17 cellular contexts compared by ENCODE assay signal in genomic region chrX:84876876-84877275, GRCh38.
A peak's percentile ranks its signal among the peaks of the same experiment; 100 is the strongest.
DNase-seq lines count a peak whose midpoint lies in the region; ATAC-seq, FAIRE-seq and TF ChIP-seq lines count a peak whose summit lies in the region.
"Had no signal": no experiment of that assay in that cellular context is flagged by ENCODE, and none has a peak within 500 bp of the region (broad histone marks: within the 10 kb centered on the region; RNA-seq: fewer than 3 reads in every experiment).

No MANE protein-coding gene starts in this region.

- H3K36me3 ChIP-seq in ascending aorta (no peaks in the 10 kb centered on the region), tibial artery (no peaks in the 10 kb centered on the region), kidney (ENCODE audit: control insufficient read depth in 1 of 2, insufficient read depth in 2 of 2, low read length in 2 of 2) (no peaks in the 10 kb centered on the region)
- H3K36me3 ChIP-seq: BLaER1 had no signal

- FAIRE-seq in A549 (lab: Jason Lieb, UNC) (peak; percentile 79), kidney (lab: Jason Lieb, UNC) (no peak)
- FAIRE-seq: H54 had no signal

- POLR2A ChIA-PET in A549 (lab: Yijun Ruan, JAX): no interaction called here

- no peaks in the 10 kb centered on the region for H3K27me3 ChIP-seq in ascending aorta
- H3K27me3 ChIP-seq in tibial artery: no peaks in the 10 kb centered on the region

- TF ChIP-seq EP300 in A549 (IDR thresholded peaks at IDR 0.05): no peak

- H3K4me3 ChIP-seq in A549 (no peak overlapping the region), ascending aorta (no peak overlapping the region), fibroblast of mammary gland (ENCODE audit: control insufficient read depth, low read depth, low read length) (no peak overlapping the region), tibial artery (no peak overlapping the region), kidney (ENCODE audit: low read length in 2 of 2) (no peak overlapping the region)
- H3K4me3 ChIP-seq: BLaER1, GM23338 had no signal

- intact Hi-C loops in ascending aorta (cut with DNase I): loop anchor here (10.0 kb wide), 1 partner anchor 178 kb away; no protein-coding TSS in a partner anchor
- intact Hi-C loops in tibial artery (cut with DNase I; ENCODE audit: low total_unique reads): no loop called here
- intact Hi-C loops in left cardiac atrium (cut with DNase I): no loop called here
- intact Hi-C loops in kidney (cut with DNase I): no loop called here

- TF ChIP-seq POLR2A in A549 (IDR thresholded peaks at IDR 0.05; ENCODE audit: low read length): no peak

- H3K27ac ChIP-seq in A549 (no peak overlapping the region), ascending aorta (peak overlapping the region; percentile 3 to 58), tibial artery (peak overlapping the region; percentile 50 to 61), kidney (ENCODE audit: low read depth in 2 of 2, low read length in 2 of 2) (no peak overlapping the region)
- H3K27ac ChIP-seq: 22Rv1, BLaER1, HL-60 had no signal

- CTCF ChIA-PET in A549 (lab: Yijun Ruan, JAX): no interaction called here

- TF ChIP-seq RAD21 in A549 (conservative IDR thresholded peaks at IDR 0.05 in 1 of 2, IDR thresholded peaks at IDR 0.05 in 1 of 2): no peak

- DNase-seq in A549 (ENCODE audit: low read depth in 1 of 2, low spot score in 1 of 2) (no peak), ascending aorta (ENCODE audit: low spot score in 2 of 2) (no peak), fibroblast of mammary gland (ENCODE audit: low read depth) (peak; percentile 60), tibial artery (no peak), left cardiac atrium (no peak), kidney (no peak), NCI-H1694 treated with DMSO at 0.1 percent for 48 hours (lab: John Stamatoyannopoulos, UW) (no peak)
- DNase-seq: Calu3; CD4-positive, alpha-beta memory T cell; DMS79 treated with DMSO at 0.1 percent for 48 hours; GF-D8; HCEC 1CT had no signal

- H3K4me2 ChIP-seq in A549: no peak overlapping the region
- H3K4me2 ChIP-seq: BLaER1, GM23338 had no signal

- H3K4me1 ChIP-seq in A549 (no peaks in the 10 kb centered on the region), ascending aorta (no peaks in the 10 kb centered on the region), tibial artery (peaks cover 0 to 27% (median 2%) of the 10 kb centered on the region in 4 donors), kidney (ENCODE audit: control insufficient read depth in 1 of 2, insufficient read depth in 1 of 2, low read depth in 1 of 2, low read length in 2 of 2) (no peaks in the 10 kb centered on the region)

- H3K9me3 ChIP-seq in A549: no peaks in the 10 kb centered on the region
- H3K9me3 ChIP-seq in ascending aorta: no peaks in the 10 kb centered on the region
- no peaks in the 10 kb centered on the region for H3K9me3 ChIP-seq in tibial artery
- H3K9me3 ChIP-seq in kidney (ENCODE audit: control insufficient read depth in 1 of 2, low read length in 2 of 2): no peaks in the 10 kb centered on the region
- H3K9me3 ChIP-seq: BLaER1 had no signal

- H3K9ac ChIP-seq in kidney (ENCODE audit: low read length in 2 of 2): no peak overlapping the region
- H3K9ac ChIP-seq: BLaER1 had no signal

- TF ChIP-seq CTCF in A549 (IDR thresholded peaks at IDR 0.05): no peak
- no peak for TF ChIP-seq CTCF in ascending aorta (IDR thresholded peaks at IDR 0.05)
- TF ChIP-seq CTCF in fibroblast of mammary gland (conservative IDR thresholded peaks at IDR 0.05; ENCODE audit: control insufficient read depth, insufficient read depth, low read depth, low read length): no peak
- no peak for TF ChIP-seq CTCF in tibial artery (IDR thresholded peaks at IDR 0.05)
- no peak for TF ChIP-seq CTCF in kidney (IDR thresholded peaks at IDR 0.05; ENCODE audit: borderline replicate concordance, extremely low read depth, insufficient read depth)

- ATAC-seq in A549: no peak
- no peak for ATAC-seq in left cardiac atrium
- ATAC-seq: GM23338 had no signal

TF ChIP-seq in A549, 52 proteins besides CTCF, POLR2A, EP300 and RAD21:
- TF ChIP-seq HMGXB4 (CRISPR knock-in tag; IDR thresholded peaks at IDR 0.05; ENCODE audit: borderline replicate concordance): no peak
- no peak for TF ChIP-seq HEYL (CRISPR knock-in tag; IDR thresholded peaks at IDR 0.05)
- no peak for TF ChIP-seq RARB (CRISPR knock-in tag; IDR thresholded peaks at IDR 0.05)
- no peak for TF ChIP-seq BCL3 (IDR thresholded peaks at IDR 0.05)
- TF ChIP-seq RNF2 (IDR thresholded peaks at IDR 0.05; ENCODE audit: borderline replicate concordance, low read depth): no peak
- no peak for TF ChIP-seq EHF (CRISPR knock-in tag; IDR thresholded peaks at IDR 0.05)
- TF ChIP-seq ZSCAN20 (CRISPR knock-in tag; IDR thresholded peaks at IDR 0.05): no peak
- TF ChIP-seq HDAC2 (IDR thresholded peaks at IDR 0.05): no peak
- TF ChIP-seq RCOR1 (IDR thresholded peaks at IDR 0.05; ENCODE audit: low read depth, low read length): no peak
- no peak for TF ChIP-seq BHLHE40 (IDR thresholded peaks at IDR 0.05; ENCODE audit: low read depth, low read length)
- no peak for TF ChIP-seq CHD2 (IDR thresholded peaks at IDR 0.05; ENCODE audit: low read length, partially characterized antibody)
- no peak for TF ChIP-seq NPAS2 (CRISPR knock-in tag; IDR thresholded peaks at IDR 0.05; ENCODE audit: borderline replicate concordance)
- TF ChIP-seq FOSB (CRISPR knock-in tag; IDR thresholded peaks at IDR 0.05): no peak

Comparison
In these comparisons a context has a peak if more than half of its experiments do, and no peak if none do; other contexts are left out.
1. H3K27ac ChIP-seq: peak in ascending aorta (2 of 2) and tibial artery (2 of 2); none in A549 (0 of 2) and kidney (0 of 2).